In the genomic region with DNA sequence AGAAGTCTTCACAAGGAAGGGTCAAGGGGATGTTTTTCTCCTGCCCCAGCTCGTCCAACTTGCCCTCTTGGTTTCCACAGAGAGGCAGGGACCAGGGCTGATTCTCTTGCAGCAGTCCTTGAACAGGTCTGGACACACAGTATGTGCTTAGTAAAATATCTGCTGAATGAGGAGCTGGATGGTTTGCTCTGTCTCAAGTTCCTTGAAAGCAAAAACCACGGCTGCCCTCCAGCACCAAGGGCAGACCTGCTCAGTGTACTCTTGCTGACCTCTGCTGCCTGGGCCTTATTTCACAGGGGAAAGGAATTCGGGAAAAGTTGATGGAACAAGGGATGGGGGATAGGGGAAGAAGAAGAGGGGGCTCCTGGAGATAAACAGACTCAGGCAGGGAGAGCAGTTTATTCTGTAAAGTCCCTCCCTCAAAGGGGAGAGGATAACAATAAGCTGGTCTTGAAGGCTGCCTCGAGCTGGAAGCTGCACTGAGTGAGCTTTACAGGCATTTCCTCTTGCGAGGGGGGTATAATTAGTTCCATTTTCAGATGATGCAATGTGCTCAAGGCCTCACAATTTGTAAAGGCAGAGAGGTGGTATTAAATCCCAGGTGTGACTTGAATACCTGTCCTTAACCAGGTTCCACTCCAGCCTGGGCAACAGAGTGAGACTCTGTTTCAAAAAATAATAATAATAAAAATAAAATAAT, we compare ENCODE assay signal across 10 cellular contexts. TPM values are rescaled to one million over a fixed set of nuclear protein-coding genes. Genes with fewer than 3 reads are reported as not detected.
DNase-seq lines count a peak whose midpoint lies in the region; TF ChIP-seq lines count a peak whose summit lies in the region.
"Had no signal": no experiment of that assay in that cellular context is flagged by ENCODE, and none has a peak within 500 bp of the region (broad histone marks: within the 10 kb centered on the region; RNA-seq: fewer than 3 reads in every experiment).

No MANE protein-coding gene starts in this region.

- H3K4me3 ChIP-seq in breast epithelium (no peak overlapping the region), choroid plexus epithelial cell (ENCODE audit: low read depth, low read length) (no peak overlapping the region), vagina (no peak overlapping the region)

- CTCF ChIA-PET in MCF 10A (lab: Yijun Ruan, JAX), result interaction anchor here (0.5 to 6.7 kb wide), 13 partner anchors 11 to 346 kb away, joined by 3 to 50 read pairs (median 3); no protein-coding TSS in a partner anchor

- H3K4me3 Mint-ChIP-seq in MCF 10A (ENCODE audit: unreplicated experiment) (no peak overlapping the region), type B pancreatic cell (no peak overlapping the region)
- H3K4me3 Mint-ChIP-seq: CD4-positive, alpha-beta T cell had no signal

- H3K36me3 Mint-ChIP-seq in MCF 10A (ENCODE audit: insufficient read depth, unreplicated experiment) (peaks cover under 1% of the 10 kb centered on the region), type B pancreatic cell (no peaks in the 10 kb centered on the region)

- H3K9me3 ChIP-seq in breast epithelium, result no peaks in the 10 kb centered on the region
- H3K9me3 ChIP-seq in vagina, result no peaks in the 10 kb centered on the region

- H3K4me1 ChIP-seq in breast epithelium (no peaks in the 10 kb centered on the region), vagina (peaks cover 13% of the 10 kb centered on the region)
- H3K4me1 ChIP-seq: foreskin keratinocyte had no signal

- intact Hi-C loops in MCF 10A (cut with micrococcal nuclease), result loop anchor here (5.0 kb wide), 1 partner anchor 52 kb away; no protein-coding TSS in a partner anchor
- intact Hi-C loops in breast epithelium (cut with DNase I; ENCODE audit: low total_unique reads), result no loop called here
- intact Hi-C loops in vagina (cut with DNase I), result no loop called here

- H3K4me1 Mint-ChIP-seq in MCF 10A (ENCODE audit: insufficient read depth, unreplicated experiment) (peaks cover 16% of the 10 kb centered on the region), type B pancreatic cell (ENCODE audit: unreplicated experiment) (peaks cover 49% of the 10 kb centered on the region)

- H3K27me3 ChIP-seq in breast epithelium (no peaks in the 10 kb centered on the region), vagina (no peaks in the 10 kb centered on the region)
- H3K27me3 ChIP-seq: foreskin keratinocyte had no signal

- H3K27ac Mint-ChIP-seq in MCF 10A (ENCODE audit: low read depth, unreplicated experiment) (no peak overlapping the region), type B pancreatic cell (peak overlapping the region; percentile 21)
- H3K27ac Mint-ChIP-seq: CD4-positive, alpha-beta T cell had no signal

- H3K27me3 Mint-ChIP-seq in MCF 10A (ENCODE audit: insufficient read depth, unreplicated experiment), result no peaks in the 10 kb centered on the region
- H3K27me3 Mint-ChIP-seq in type B pancreatic cell, result no peaks in the 10 kb centered on the region
- H3K27me3 Mint-ChIP-seq: CD4-positive, alpha-beta T cell had no signal

- peak; percentile 22 for DNase-seq in MCF 10A (ENCODE audit: unreplicated experiment)
- DNase-seq in breast epithelium (ENCODE audit: low spot score in 2 of 2), result no peak
- peak; percentile 73 for DNase-seq in NOMO-1 treated with DMSO at 0.1 percent for 48 hours (lab: John Stamatoyannopoulos, UW; ENCODE audit: unreplicated experiment)
- DNase-seq in choroid plexus epithelial cell (ENCODE audit: low read depth), result peak; percentile 14
- no peak for DNase-seq in type B pancreatic cell (ENCODE audit: extremely low spot score, unreplicated experiment)
- no peak for DNase-seq in epidermal melanocyte (ENCODE audit: insufficient read length, low spot score)
- DNase-seq in HCEC 1CT, result no peak
- no peak for DNase-seq in vagina (ENCODE audit: extremely low spot score in 2 of 2)
- DNase-seq: CD4-positive, alpha-beta T cell; foreskin keratinocyte had no signal

- POLR2A ChIA-PET in MCF 10A (lab: Yijun Ruan, JAX), result interaction anchor here (1.1 to 1.3 kb wide), 3 partner anchors 9 to 53 kb away, joined by 3 to 4 read pairs (median 3); no protein-coding TSS in a partner anchor

- BruUV-seq in MCF 10A (replicated peaks; lab: Mats Ljungman, UMichigan), result no TSS peak

- TF ChIP-seq CTCF in MCF 10A (IDR thresholded peaks at IDR 0.05; ENCODE audit: unreplicated experiment), result no peak
- no peak for TF ChIP-seq CTCF in breast epithelium (IDR thresholded peaks at IDR 0.05)
- TF ChIP-seq CTCF in choroid plexus epithelial cell (conservative IDR thresholded peaks at IDR 0.05; ENCODE audit: low read depth, low read length), result no peak
- TF ChIP-seq CTCF in type B pancreatic cell (conservative IDR thresholded peaks at IDR 0.05), result no peak
- TF ChIP-seq CTCF in vagina (IDR thresholded peaks at IDR 0.05), result no peak

- H3K27ac ChIP-seq in breast epithelium (no peak overlapping the region), vagina (no peak overlapping the region)
- H3K27ac ChIP-seq: foreskin keratinocyte had no signal

- TF ChIP-seq POLR2A in breast epithelium (IDR thresholded peaks at IDR 0.05) (no peak), vagina (IDR thresholded peaks at IDR 0.05) (no peak)

- H3K36me3 ChIP-seq in breast epithelium (no peaks in the 10 kb centered on the region), vagina (no peaks in the 10 kb centered on the region)

- H3K9me3 Mint-ChIP-seq in MCF 10A (ENCODE audit: unreplicated experiment) (no peaks in the 10 kb centered on the region), type B pancreatic cell (no peaks in the 10 kb centered on the region)
- H3K9me3 Mint-ChIP-seq: CD4-positive, alpha-beta T cell had no signal

RNA-seq across cellular contexts. Expression of gene KCNK5, which starts 10.3 kb away (rescaled TPM):
- total RNA-seq in MCF 10A (2022), result 1.3 and 2.6 TPM in 2 replicates
- 10 to 100 TPM in 1 of 3 donors, 1 to 10 TPM in 2; 1.8 to 20.6 (median 4.3) TPM for total RNA-seq in breast epithelium
- 7.6 and 10.1 TPM in 2 replicates for total RNA-seq in type B pancreatic cell (ENCODE audit: low replicate concordance)
- total RNA-seq in vagina, result 16.7 TPM

Comparison
In these comparisons a context has a peak if more than half of its experiments do, and no peak if none do; other contexts are left out.
1. DNase-seq: peak in MCF 10A (single experiment), NOMO-1 treated with DMSO at 0.1 percent for 48 hours (single experiment) and choroid plexus epithelial cell (single experiment); none in breast epithelium (0 of 2), type B pancreatic cell (single experiment), epidermal melanocyte (single experiment), HCEC 1CT (single experiment) and vagina (0 of 2).